Comparison of ENCODE assay signal across 1 cellular context in the genomic region with DNA sequence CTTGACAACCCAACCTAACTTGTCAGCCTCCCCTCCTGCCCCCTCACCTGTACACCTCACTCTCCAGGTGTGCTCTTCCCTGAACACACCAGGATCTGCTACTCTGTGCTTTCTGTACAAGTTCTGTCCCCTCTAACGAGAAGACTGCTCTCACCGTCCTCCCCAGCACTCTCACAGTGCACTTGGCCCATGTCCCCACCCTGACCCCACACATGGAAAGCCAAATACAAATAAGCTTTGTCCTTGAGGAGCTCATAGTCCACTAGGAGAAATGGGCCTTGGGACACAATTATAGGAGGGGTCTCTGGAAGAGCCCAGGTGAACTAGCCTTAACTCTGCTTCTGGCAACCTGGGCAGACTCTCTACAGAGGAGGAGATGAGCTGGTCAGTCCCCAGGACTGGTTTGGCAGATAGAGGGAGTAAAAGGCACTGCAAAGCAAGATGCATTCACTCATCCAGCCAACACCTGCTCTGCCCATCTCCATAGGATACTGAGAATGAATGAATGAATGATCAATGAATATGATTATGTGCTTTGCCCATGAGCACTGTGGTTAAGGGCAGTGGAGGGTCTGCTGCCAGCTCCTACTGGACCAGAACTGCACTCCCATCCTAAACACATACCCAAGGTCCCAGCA.
A peak's percentile ranks its signal among the peaks of the same experiment; 100 is the strongest.
TF ChIP-seq lines count a peak whose summit lies in the region.

No MANE protein-coding gene starts in this region.

TF ChIP-seq in HepG2, 621 proteins besides CTCF, POLR2A, EP300 and RAD21 (continued from another document and continues in another):
- TF ChIP-seq AKNA (CRISPR knock-in tag; IDR thresholded peaks at IDR 0.05; ENCODE audit: borderline replicate concordance) (no peak), SCMH1 (CRISPR knock-in tag; IDR thresholded peaks at IDR 0.05; ENCODE audit: borderline replicate concordance) (no peak), ZBTB7A (CRISPR knock-in tag; IDR thresholded peaks at IDR 0.05) (peak; percentile 81; the same call in 1 of the 2 replicates), TEAD3 (CRISPR knock-in tag; optimal IDR thresholded peaks at IDR 0.05; ENCODE audit: borderline replicate concordance) (no peak), KLF6 (CRISPR knock-in tag; IDR thresholded peaks at IDR 0.05) (no peak), FOXA3 (CRISPR knock-in tag; IDR thresholded peaks at IDR 0.05) (peak; percentile 55; the same call in 1 of the 2 replicates), MTA1 (CRISPR knock-in tag; IDR thresholded peaks at IDR 0.05; ENCODE audit: borderline replicate concordance) (no peak), ZBTB38 (CRISPR knock-in tag; IDR thresholded peaks at IDR 0.05) (0 out of 2 replicates have a peak, but pooled peaks have one; percentile 23), ZNF274 (CRISPR knock-in tag; IDR thresholded peaks at IDR 0.05) (no peak), ZNF558 (CRISPR knock-in tag; IDR thresholded peaks at IDR 0.05; ENCODE audit: borderline replicate concordance) (no peak), CHD4 (IDR thresholded peaks at IDR 0.05; ENCODE audit: borderline replicate concordance, low read length) (no peak), RARA (CRISPR knock-in tag; IDR thresholded peaks at IDR 0.05) (peak; percentile 98), MTF1 (CRISPR knock-in tag; IDR thresholded peaks at IDR 0.05) (no peak), SALL2 (CRISPR knock-in tag; IDR thresholded peaks at IDR 0.05) (no peak), ZNF263 (CRISPR knock-in tag; IDR thresholded peaks at IDR 0.05) (peak; percentile 100), PHB2 (IDR thresholded peaks at IDR 0.05; ENCODE audit: partially characterized antibody) (no peak), ZNF124 (CRISPR knock-in tag; IDR thresholded peaks at IDR 0.05) (no peak), HOXA5 (CRISPR knock-in tag; IDR thresholded peaks at IDR 0.05) (no peak), ZSCAN31 (CRISPR knock-in tag; IDR thresholded peaks at IDR 0.05; ENCODE audit: low read depth) (no peak), ZNF264 (CRISPR knock-in tag; IDR thresholded peaks at IDR 0.05) (0 out of 2 replicates have a peak, but pooled peaks have one; percentile 24), WIZ (CRISPR knock-in tag; IDR thresholded peaks at IDR 0.05) (no peak), BORCS8-MEF2B (CRISPR knock-in tag; IDR thresholded peaks at IDR 0.05) (0 out of 2 replicates have a peak, but pooled peaks have one; percentile 27), PRMT3 (CRISPR knock-in tag; IDR thresholded peaks at IDR 0.05; ENCODE audit: borderline replicate concordance, low read depth) (no peak), HNF1A (IDR thresholded peaks at IDR 0.05; ENCODE audit: low read depth) (no peak), HNF1A (CRISPR knock-in tag; IDR thresholded peaks at IDR 0.05; ENCODE audit: borderline replicate concordance) (no peak), JUND (CRISPR knock-in tag; IDR thresholded peaks at IDR 0.05) (no peak), ZBTB34 (CRISPR knock-in tag; IDR thresholded peaks at IDR 0.05) (no peak), NCOA2 (CRISPR knock-in tag; IDR thresholded peaks at IDR 0.05) (peak; percentile 74; the same call in 1 of the 2 replicates), RORA (CRISPR knock-in tag; IDR thresholded peaks at IDR 0.05) (no peak), POLR2G (IDR thresholded peaks at IDR 0.05; ENCODE audit: low read depth, low read length) (peak; percentile 51), TCF12 (IDR thresholded peaks at IDR 0.05) (no peak), TCF12 (CRISPR knock-in tag; IDR thresholded peaks at IDR 0.05) (no peak), ZNF773 (CRISPR knock-in tag; IDR thresholded peaks at IDR 0.05; ENCODE audit: borderline replicate concordance) (no peak), ZNF747 (CRISPR knock-in tag; IDR thresholded peaks at IDR 0.05; ENCODE audit: borderline replicate concordance) (no peak), MAFK (conservative IDR thresholded peaks at IDR 0.05 in 1 of 2, IDR thresholded peaks at IDR 0.05 in 1 of 2; ENCODE audit: low read length in 2 of 2) (no peak), HHEX (CRISPR knock-in tag; IDR thresholded peaks at IDR 0.05) (no peak), ARNT (IDR thresholded peaks at IDR 0.05) (no peak)
- TF ChIP-seq, protein P1, sequence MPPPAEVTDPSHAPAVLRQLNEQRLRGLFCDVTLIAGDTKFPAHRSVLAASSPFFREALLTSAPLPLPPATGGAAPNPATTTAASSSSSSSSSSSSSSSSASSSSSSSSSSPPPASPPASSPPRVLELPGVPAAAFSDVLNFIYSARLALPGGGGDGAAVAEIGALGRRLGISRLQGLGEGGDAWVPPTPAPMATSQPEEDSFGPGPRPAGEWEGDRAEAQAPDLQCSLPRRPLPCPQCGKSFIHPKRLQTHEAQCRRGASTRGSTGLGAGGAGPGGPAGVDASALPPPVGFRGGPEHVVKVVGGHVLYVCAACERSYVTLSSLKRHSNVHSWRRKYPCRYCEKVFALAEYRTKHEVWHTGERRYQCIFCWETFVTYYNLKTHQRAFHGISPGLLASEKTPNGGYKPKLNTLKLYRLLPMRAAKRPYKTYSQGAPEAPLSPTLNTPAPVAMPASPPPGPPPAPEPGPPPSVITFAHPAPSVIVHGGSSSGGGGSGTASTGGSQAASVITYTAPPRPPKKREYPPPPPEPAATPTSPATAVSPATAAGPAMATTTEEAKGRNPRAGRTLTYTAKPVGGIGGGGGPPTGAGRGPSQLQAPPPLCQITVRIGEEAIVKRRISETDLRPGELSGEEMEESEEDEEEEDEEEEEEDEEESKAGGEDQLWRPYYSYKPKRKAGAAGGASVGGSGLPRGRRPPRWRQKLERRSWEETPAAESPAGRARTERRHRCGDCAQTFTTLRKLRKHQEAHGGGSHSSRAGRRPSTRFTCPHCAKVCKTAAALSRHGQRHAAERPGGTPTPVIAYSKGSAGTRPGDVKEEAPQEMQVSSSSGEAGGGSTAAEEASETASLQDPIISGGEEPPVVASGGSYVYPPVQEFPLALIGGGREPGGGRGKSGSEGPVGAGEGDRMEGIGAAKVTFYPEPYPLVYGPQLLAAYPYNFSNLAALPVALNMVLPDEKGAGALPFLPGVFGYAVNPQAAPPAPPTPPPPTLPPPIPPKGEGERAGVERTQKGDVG (CRISPR knock-in tag; IDR thresholded peaks at IDR 0.05; ENCODE audit: borderline replicate concordance), result no peak
- TF ChIP-seq, protein P2, sequence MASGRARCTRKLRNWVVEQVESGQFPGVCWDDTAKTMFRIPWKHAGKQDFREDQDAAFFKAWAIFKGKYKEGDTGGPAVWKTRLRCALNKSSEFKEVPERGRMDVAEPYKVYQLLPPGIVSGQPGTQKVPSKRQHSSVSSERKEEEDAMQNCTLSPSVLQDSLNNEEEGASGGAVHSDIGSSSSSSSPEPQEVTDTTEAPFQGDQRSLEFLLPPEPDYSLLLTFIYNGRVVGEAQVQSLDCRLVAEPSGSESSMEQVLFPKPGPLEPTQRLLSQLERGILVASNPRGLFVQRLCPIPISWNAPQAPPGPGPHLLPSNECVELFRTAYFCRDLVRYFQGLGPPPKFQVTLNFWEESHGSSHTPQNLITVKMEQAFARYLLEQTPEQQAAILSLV (CRISPR knock-in tag; IDR thresholded peaks at IDR 0.05; ENCODE audit: borderline replicate concordance), result no peak
- TF ChIP-seq, protein P3, sequence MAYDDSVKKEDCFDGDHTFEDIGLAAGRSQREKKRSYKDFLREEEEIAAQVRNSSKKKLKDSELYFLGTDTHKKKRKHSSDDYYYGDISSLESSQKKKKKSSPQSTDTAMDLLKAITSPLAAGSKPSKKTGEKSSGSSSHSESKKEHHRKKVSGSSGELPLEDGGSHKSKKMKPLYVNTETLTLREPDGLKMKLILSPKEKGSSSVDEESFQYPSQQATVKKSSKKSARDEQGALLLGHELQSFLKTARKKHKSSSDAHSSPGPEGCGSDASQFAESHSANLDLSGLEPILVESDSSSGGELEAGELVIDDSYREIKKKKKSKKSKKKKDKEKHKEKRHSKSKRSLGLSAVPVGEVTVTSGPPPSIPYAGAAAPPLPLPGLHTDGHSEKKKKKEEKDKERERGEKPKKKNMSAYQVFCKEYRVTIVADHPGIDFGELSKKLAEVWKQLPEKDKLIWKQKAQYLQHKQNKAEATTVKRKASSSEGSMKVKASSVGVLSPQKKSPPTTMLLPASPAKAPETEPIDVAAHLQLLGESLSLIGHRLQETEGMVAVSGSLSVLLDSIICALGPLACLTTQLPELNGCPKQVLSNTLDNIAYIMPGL (CRISPR knock-in tag; IDR thresholded peaks at IDR 0.05; ENCODE audit: borderline replicate concordance in 1 of 2, low read depth in 1 of 2), result no peak
- TF ChIP-seq, protein P4, sequence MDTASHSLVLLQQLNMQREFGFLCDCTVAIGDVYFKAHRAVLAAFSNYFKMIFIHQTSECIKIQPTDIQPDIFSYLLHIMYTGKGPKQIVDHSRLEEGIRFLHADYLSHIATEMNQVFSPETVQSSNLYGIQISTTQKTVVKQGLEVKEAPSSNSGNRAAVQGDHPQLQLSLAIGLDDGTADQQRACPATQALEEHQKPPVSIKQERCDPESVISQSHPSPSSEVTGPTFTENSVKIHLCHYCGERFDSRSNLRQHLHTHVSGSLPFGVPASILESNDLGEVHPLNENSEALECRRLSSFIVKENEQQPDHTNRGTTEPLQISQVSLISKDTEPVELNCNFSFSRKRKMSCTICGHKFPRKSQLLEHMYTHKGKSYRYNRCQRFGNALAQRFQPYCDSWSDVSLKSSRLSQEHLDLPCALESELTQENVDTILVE (CRISPR knock-in tag; IDR thresholded peaks at IDR 0.05), result no peak
- TF ChIP-seq, protein P5, sequence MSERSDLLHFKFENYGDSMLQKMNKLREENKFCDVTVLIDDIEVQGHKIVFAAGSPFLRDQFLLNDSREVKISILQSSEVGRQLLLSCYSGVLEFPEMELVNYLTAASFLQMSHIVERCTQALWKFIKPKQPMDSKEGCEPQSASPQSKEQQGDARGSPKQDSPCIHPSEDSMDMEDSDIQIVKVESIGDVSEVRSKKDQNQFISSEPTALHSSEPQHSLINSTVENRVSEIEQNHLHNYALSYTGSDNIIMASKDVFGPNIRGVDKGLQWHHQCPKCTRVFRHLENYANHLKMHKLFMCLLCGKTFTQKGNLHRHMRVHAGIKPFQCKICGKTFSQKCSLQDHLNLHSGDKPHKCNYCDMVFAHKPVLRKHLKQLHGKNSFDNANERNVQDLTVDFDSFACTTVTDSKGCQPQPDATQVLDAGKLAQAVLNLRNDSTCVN (CRISPR knock-in tag; IDR thresholded peaks at IDR 0.05; ENCODE audit: borderline replicate concordance), result 0 out of 2 replicates have a peak, but pooled peaks have one; percentile 18
